Comparison of ENCODE assay signal across 24 cellular contexts in the genomic region with DNA sequence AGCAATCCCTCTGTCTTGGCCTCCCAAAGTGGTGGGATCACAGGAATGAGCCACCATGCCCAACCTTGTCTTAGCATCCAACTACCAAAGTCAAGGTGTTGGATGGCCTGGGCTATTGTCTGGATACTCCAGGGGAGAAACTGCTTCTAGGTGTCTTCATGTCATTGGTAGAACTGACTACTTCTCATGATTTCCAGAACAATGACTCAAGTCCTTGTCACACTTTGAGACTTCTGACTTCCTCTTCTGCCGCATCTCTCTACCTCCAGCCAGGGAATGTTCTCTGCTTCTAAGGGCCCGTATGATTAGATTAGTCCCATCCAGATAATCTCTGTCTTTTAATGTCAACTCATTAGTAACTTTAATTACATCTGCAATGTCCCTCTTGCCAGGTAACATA. TPM values are rescaled to one million over a fixed set of nuclear protein-coding genes. Genes with fewer than 3 reads are reported as not detected.
DNase-seq lines count a peak whose midpoint lies in the region; ATAC-seq and TF ChIP-seq lines count a peak whose summit lies in the region.
"Had no signal": no experiment of that assay in that cellular context is flagged by ENCODE, and none has a peak within 500 bp of the region (broad histone marks: within the 10 kb centered on the region; RNA-seq: fewer than 3 reads in every experiment).

No MANE protein-coding gene starts in this region.

- peaks cover 20% of the 10 kb centered on the region for H3K4me1 Mint-ChIP-seq in activated T-cell treated with anti-CD3 and anti-CD28 coated beads, Interleukin-2, amount 50 U/mL, for 4 hours (ENCODE audit: low read depth)
- no peaks in the 10 kb centered on the region for H3K4me1 Mint-ChIP-seq in CD4-positive, alpha-beta T cell (ENCODE audit: low read depth)

- peaks cover 19% of the 10 kb centered on the region for H3K9me3 Mint-ChIP-seq in activated T-cell treated with anti-CD3 and anti-CD28 coated beads, Interleukin-2, amount 50 U/mL, for 4 hours
- peaks cover 6% of the 10 kb centered on the region for H3K9me3 Mint-ChIP-seq in CD4-positive, alpha-beta T cell

- H3K27me3 ChIP-seq in CD4-positive, alpha-beta T cell (ENCODE audit: control insufficient read depth, insufficient read depth, low read length) = no peaks in the 10 kb centered on the region
- H3K27me3 ChIP-seq: colonic mucosa, esophagus muscularis mucosa, testis had no signal

- H3K4me3 Mint-ChIP-seq in activated T-cell treated with anti-CD3 and anti-CD28 coated beads, Interleukin-2, amount 50 U/mL, for 4 hours = peak overlapping the region; percentile 11
- H3K4me3 Mint-ChIP-seq in CD4-positive, alpha-beta T cell = no peak overlapping the region
- H3K4me3 Mint-ChIP-seq: effector memory CD8-positive, alpha-beta T cell had no signal

- H3K36me3 Mint-ChIP-seq in activated T-cell treated with anti-CD3 and anti-CD28 coated beads, Interleukin-2, amount 50 U/mL, for 4 hours (ENCODE audit: insufficient read depth) = peaks cover 10% of the 10 kb centered on the region
- peaks cover 17% of the 10 kb centered on the region for H3K36me3 Mint-ChIP-seq in CD4-positive, alpha-beta T cell (ENCODE audit: low read depth)

- POLR2A ChIA-PET in CD4-positive, alpha-beta T cell (lab: Charles Lee) = no interaction called here

- peak; percentile 55 to 62 for ATAC-seq in activated T-cell treated with anti-CD3 and anti-CD28 coated beads, Interleukin-2, amount 50 U/mL, for 4 hours
- no peak for ATAC-seq in HG02981 (IDR thresholded peaks at IDR 0.05; ENCODE audit: unreplicated experiment)
- ATAC-seq in CD4-positive, alpha-beta T cell (ENCODE audit: poor library complexity) = no peak
- ATAC-seq: effector memory CD8-positive, alpha-beta T cell; left lobe of liver had no signal

- CTCF ChIA-PET in CD4-positive, alpha-beta T cell (lab: Charles Lee) = interaction anchor here (0.9 kb wide), 1 partner anchor 10 kb away, joined by 3 read pairs; no protein-coding TSS in a partner anchor

- H3K9me3 ChIP-seq in CD4-positive, alpha-beta T cell (ENCODE audit: control insufficient read depth, low read length) = peaks cover 5% of the 10 kb centered on the region
- H3K9me3 ChIP-seq: colonic mucosa, esophagus muscularis mucosa, testis had no signal

- peaks cover 5% of the 10 kb centered on the region for H3K27me3 Mint-ChIP-seq in activated T-cell treated with anti-CD3 and anti-CD28 coated beads, Interleukin-2, amount 50 U/mL, for 4 hours (ENCODE audit: low read depth)
- no peaks in the 10 kb centered on the region for H3K27me3 Mint-ChIP-seq in CD4-positive, alpha-beta T cell

- no peak overlapping the region for H3K27ac ChIP-seq in CD4-positive, alpha-beta T cell (ENCODE audit: low read depth, low read length)
- H3K27ac ChIP-seq: colonic mucosa, esophagus muscularis mucosa, testis had no signal

- no peak for DNase-seq in activated T-cell treated with anti-CD3 and anti-CD28 coated beads, Interleukin-2, amount 50 U/mL, for 4 hours
- no peak for DNase-seq in activated T-cell treated with anti-CD3 and anti-CD28 coated beads for 4 hours
- peak; percentile 4 for DNase-seq in M059J (ENCODE audit: low read depth)
- DNase-seq in RKO (ENCODE audit: low spot score) = peak; percentile 35
- peak; percentile 23 for DNase-seq in epithelial cell of esophagus (ENCODE audit: low read depth)
- no peak for DNase-seq in CD4-positive, alpha-beta T cell
- DNase-seq: amniotic stem cell; C1 segment of cervical spinal cord; colonic mucosa; effector memory CD8-positive, alpha-beta T cell; mesendoderm; NCI-H2081; NCI-H226; NCI-H748 treated with DMSO at 0.1 percent for 48 hours; occipital lobe; T-helper 9 cell; testis had no signal

- H3K27ac Mint-ChIP-seq in CD4-positive, alpha-beta T cell = no peak overlapping the region
- H3K27ac Mint-ChIP-seq: effector memory CD8-positive, alpha-beta T cell had no signal

- intact Hi-C loops in CD4-positive, alpha-beta T cell (cut with DNase I, micrococcal nuclease) = no loop called here

- H3K4me3 ChIP-seq in epithelial cell of esophagus (ENCODE audit: low read length) = no peak overlapping the region
- H3K4me3 ChIP-seq: colonic mucosa, esophagus muscularis mucosa, HAP-1, testis had no signal

- TF ChIP-seq CTCF in epithelial cell of esophagus (IDR thresholded peaks at IDR 0.05; ENCODE audit: insufficient read depth, low read depth, low read length, missing control alignments) = no peak
- TF ChIP-seq CTCF in CD4-positive, alpha-beta T cell (IDR thresholded peaks at IDR 0.05) = no peak

RNA-seq across cellular contexts. Expression of a gene that starts 30.6 kb away (rescaled TPM):
- total RNA-seq in activated T-cell treated with anti-CD3 and anti-CD28 coated beads, Interleukin-2, amount 50 U/mL, for 4 hours = 10 to 100 TPM; 18.8 to 32.7 (median 24.5) TPM
- 22.2 and 25.8 TPM in 2 replicates for total RNA-seq in M059J (2014; rRNA removed; shearing (Covaris generic))
- total RNA-seq in CD4-positive, alpha-beta T cell = 10 to 100 TPM; 39.3 TPM

RNA-seq across cellular contexts. Expression of a gene that starts 38.8 kb away (rescaled TPM):
- not detected for total RNA-seq in activated T-cell treated with anti-CD3 and anti-CD28 coated beads, Interleukin-2, amount 50 U/mL, for 4 hours
- total RNA-seq in M059J (2014; rRNA removed; shearing (Covaris generic)) = not detected in 2 replicates
- not detected for total RNA-seq in CD4-positive, alpha-beta T cell
- total RNA-seq: activated CD8-positive, alpha-beta memory T cell treated with anti-CD3 and anti-CD28 coated beads for 36 hours; colonic mucosa; frontal cortex; left lobe of liver; LHCN-M2; occipital lobe had no signal

Comparison
In these comparisons a context has a peak if more than half of its experiments do, and no peak if none do; other contexts are left out.
1. ATAC-seq: peak in activated T-cell treated with anti-CD3 and anti-CD28 coated beads, Interleukin-2, amount 50 U/mL, for 4 hours (2 of 2); none in HG02981 (single experiment) and CD4-positive, alpha-beta T cell (single experiment).
2. DNase-seq: peak in M059J (single experiment), RKO (single experiment) and epithelial cell of esophagus (single experiment); none in activated T-cell treated with anti-CD3 and anti-CD28 coated beads, Interleukin-2, amount 50 U/mL, for 4 hours (single experiment), activated T-cell treated with anti-CD3 and anti-CD28 coated beads for 4 hours (single experiment) and CD4-positive, alpha-beta T cell (0 of 10).